1 cellular context compared by ENCODE assay signal in genomic region chr2:223909048-223909741, GRCh38.
A peak's percentile ranks its signal among the peaks of the same experiment; 100 is the strongest.
TF ChIP-seq lines count a peak whose summit lies in the region.

No MANE protein-coding gene starts in this region.

TF ChIP-seq in HepG2, 621 proteins besides CTCF, POLR2A, EP300 and RAD21:
- TF ChIP-seq HDAC6 (IDR thresholded peaks at IDR 0.05; ENCODE audit: low read depth, low read length): no peak
- peak; percentile 76; the same call in 1 of the 2 replicates for TF ChIP-seq CHD4 (IDR thresholded peaks at IDR 0.05; ENCODE audit: borderline replicate concordance, low read length)
- no peak for TF ChIP-seq CAMTA2 (CRISPR knock-in tag; IDR thresholded peaks at IDR 0.05; ENCODE audit: borderline replicate concordance)
- TF ChIP-seq NFIB (CRISPR knock-in tag; IDR thresholded peaks at IDR 0.05; ENCODE audit: borderline replicate concordance): 0 out of 2 replicates have a peak, but pooled peaks have one; percentile 65
- no peak for TF ChIP-seq HNF4G (IDR thresholded peaks at IDR 0.05; ENCODE audit: borderline replicate concordance, low read depth, low read length)
- no peak for TF ChIP-seq HNF4G (CRISPR knock-in tag; IDR thresholded peaks at IDR 0.05; ENCODE audit: borderline replicate concordance, low read depth)
- TF ChIP-seq ZNF616 (CRISPR knock-in tag; IDR thresholded peaks at IDR 0.05; ENCODE audit: low read depth): no peak
- no peak for TF ChIP-seq MXD1 (CRISPR knock-in tag; IDR thresholded peaks at IDR 0.05)
- TF ChIP-seq ZNF383 (CRISPR knock-in tag; IDR thresholded peaks at IDR 0.05; ENCODE audit: borderline replicate concordance): no peak
- TF ChIP-seq KDM5A (IDR thresholded peaks at IDR 0.05; ENCODE audit: borderline replicate concordance, low read length): peak; percentile 39; the same call in 1 of the 2 replicates
- TF ChIP-seq ASH2L (IDR thresholded peaks at IDR 0.05; ENCODE audit: insufficient read length, low read depth, low read length): peak; percentile 6
- TF ChIP-seq PAWR (CRISPR knock-in tag; IDR thresholded peaks at IDR 0.05; ENCODE audit: borderline replicate concordance): 0 out of 2 replicates have a peak, but pooled peaks have one; percentile 8
- TF ChIP-seq NR2F6 (IDR thresholded peaks at IDR 0.05): peak; percentile 22; the same call in 1 of the 2 replicates
- no peak for TF ChIP-seq NR2F6 (CRISPR knock-in tag; IDR thresholded peaks at IDR 0.05)
- 0 out of 2 replicates have a peak, but pooled peaks have one; percentile 38 for TF ChIP-seq ZNF790 (CRISPR knock-in tag; IDR thresholded peaks at IDR 0.05; ENCODE audit: borderline replicate concordance)
